Comparison of ENCODE assay signal across 8 cellular contexts in the genomic region with DNA sequence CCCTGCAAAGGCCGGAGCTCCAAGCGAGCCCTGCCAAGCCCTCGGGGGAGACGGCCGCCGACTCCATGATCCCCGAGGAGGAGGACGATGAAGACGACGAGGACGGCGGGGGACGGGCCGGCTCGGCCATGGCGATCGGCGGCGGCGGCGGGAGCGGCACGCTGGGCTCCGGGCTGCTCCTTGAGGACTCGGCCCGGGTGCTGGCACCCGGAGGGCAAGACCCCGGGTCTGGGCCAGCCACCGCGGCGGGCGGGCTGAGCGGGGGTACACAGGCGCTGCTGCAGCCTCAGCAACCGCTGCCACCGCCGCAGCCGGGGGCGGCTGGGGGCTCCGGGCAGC. TPM values are rescaled to one million over a fixed set of nuclear protein-coding genes. Genes with fewer than 3 reads are reported as not detected.
A peak's percentile ranks its signal among the peaks of the same experiment; 100 is the strongest.
DNase-seq lines count a peak whose midpoint lies in the region; ATAC-seq and TF ChIP-seq lines count a peak whose summit lies in the region.
"Not testable (repeated sequence)": the region's sequence is repeated elsewhere in the genome, so short reads cannot be mapped to it uniquely, and the experiment has no call there.

No MANE protein-coding gene starts in this region.

- not testable (repeated sequence) for DNase-seq in BJ (ENCODE audit: low read depth); IMR-90; heart left ventricle; mesenchymal stem cell; prostate gland (ENCODE audit: low spot score); thyroid gland
- peak; percentile 25 for DNase-seq in activated B cell treated with CpG ODN at 0.5 μM for 24 hours
- peak in 1 of 10 donors; percentile 46 for DNase-seq in dorsolateral prefrontal cortex

- H2BK15ac ChIP-seq in IMR-90 (ENCODE audit: low read depth, low read length); mesenchymal stem cell (ENCODE audit: low read depth, poor library complexity, severe bottlenecking): not testable (repeated sequence)

- not testable (repeated sequence) for H3K27me3 ChIP-seq in BJ (ENCODE audit: control insufficient read depth, insufficient read depth, low read length); IMR-90 (ENCODE audit: control insufficient read depth, insufficient read depth, low read length); dorsolateral prefrontal cortex; heart left ventricle; mesenchymal stem cell (ENCODE audit: control insufficient read depth in 1 of 2, insufficient read depth in 1 of 2, low read length in 2 of 2); prostate gland (replicated peaks; ENCODE audit: insufficient read depth); thyroid gland

- H2BK120ac ChIP-seq in IMR-90 (ENCODE audit: low read depth, low read length) = not testable (repeated sequence)
- H2BK120ac ChIP-seq in mesenchymal stem cell (ENCODE audit: low read depth, low read length) = peak overlapping the region; percentile 13

- H3K4me1 Mint-ChIP-seq in activated B cell treated with CpG ODN at 0.5 μM for 24 hours = peaks cover 50% of the 10 kb centered on the region

- H2AFZ ChIP-seq in IMR-90 (replicated peaks; ENCODE audit: low read length, poor library complexity); mesenchymal stem cell (ENCODE audit: low read depth, low read length): not testable (repeated sequence)

- not testable (repeated sequence) for H4K91ac ChIP-seq in IMR-90 (ENCODE audit: insufficient read depth, low read depth, low read length); mesenchymal stem cell (ENCODE audit: low read length)

- TF ChIP-seq CTCF in BJ (IDR thresholded peaks at IDR 0.05; ENCODE audit: insufficient read depth, low read depth, low read length); IMR-90 (conservative IDR thresholded peaks at IDR 0.05; ENCODE audit: low read depth, low read length); activated B cell treated with CpG ODN at 0.5 μM for 24 hours (IDR thresholded peaks at IDR 0.05); dorsolateral prefrontal cortex (IDR thresholded peaks at IDR 0.05 in 54 of 56, conservative IDR thresholded peaks at IDR 0.05 in 2 of 56; ENCODE audit: low read depth in 1 of 56, partially characterized antibody in 56 of 56); heart left ventricle (IDR thresholded peaks at IDR 0.05); prostate gland (IDR thresholded peaks at IDR 0.05); thyroid gland (IDR thresholded peaks at IDR 0.05): not testable (repeated sequence)

- not testable (repeated sequence) for H3K9me1 ChIP-seq in IMR-90 (ENCODE audit: insufficient read depth, low read length)

- H3K27ac Mint-ChIP-seq in activated B cell treated with CpG ODN at 0.5 μM for 24 hours = not testable (repeated sequence)

- POLR2A ChIA-PET in BJ (lab: Charles Lee); IMR-90 (lab: Charles Lee; ENCODE audit: unreplicated experiment): not testable (repeated sequence)
- POLR2A ChIA-PET in activated B cell treated with CpG ODN at 0.5 μM for 24 hours (lab: Charles Lee) = interaction anchor here (1.1 kb wide), 1 partner anchor 533 kb away, joined by 3 read pairs; a partner anchor contains a TSS

- peaks cover 0 to 34% of the 10 kb centered on the region in 2 experiments; a peak in 2 of 4 replicates for H3K79me1 ChIP-seq in IMR-90 (ENCODE audit: low read depth in 1 of 2, low read length in 2 of 2)
- H3K79me1 ChIP-seq in mesenchymal stem cell (replicated peaks; ENCODE audit: low read length, poor library complexity, severe bottlenecking) = not testable (repeated sequence)

- H3K4ac ChIP-seq in IMR-90 (ENCODE audit: low read depth, low read length); mesenchymal stem cell (ENCODE audit: low read depth in 1 of 2, low read length in 2 of 2): not testable (repeated sequence)

- H2BK5ac ChIP-seq in IMR-90 (ENCODE audit: low read depth, low read length, poor library complexity, severe bottlenecking) = peak overlapping the region; percentile 17
- not testable (repeated sequence) for H2BK5ac ChIP-seq in mesenchymal stem cell (ENCODE audit: low read depth, low read length, poor library complexity, severe bottlenecking)

- in situ Hi-C loops in IMR-90 (cut with MboI; ENCODE audit: low sequenced_read_pairs) = not testable (repeated sequence)

- H3K27me3 Mint-ChIP-seq in activated B cell treated with CpG ODN at 0.5 μM for 24 hours = not testable (repeated sequence)

- not testable (repeated sequence) for H3K4me3 Mint-ChIP-seq in activated B cell treated with CpG ODN at 0.5 μM for 24 hours

- not testable (repeated sequence) for H3K9me3 Mint-ChIP-seq in activated B cell treated with CpG ODN at 0.5 μM for 24 hours

- not testable (repeated sequence) for H4K5ac ChIP-seq in IMR-90 (ENCODE audit: low read depth, low read length)

- not testable (repeated sequence) for H2BK12ac ChIP-seq in mesenchymal stem cell (ENCODE audit: low read length in 2 of 2)

- BruUV-seq in IMR-90 (replicated peaks; lab: Mats Ljungman, UMichigan) = not testable (repeated sequence)

- not testable (repeated sequence) for H4K8ac ChIP-seq in IMR-90 (ENCODE audit: low read depth in 2 of 2, low read length in 2 of 2); mesenchymal stem cell (ENCODE audit: low read length)

- H4K20me1 ChIP-seq in IMR-90 (ENCODE audit: insufficient read depth, low read length) = peaks cover 33% of the 10 kb centered on the region

- not testable (repeated sequence) for ATAC-seq in IMR-90 (ENCODE audit: low read depth); activated B cell treated with CpG ODN at 0.5 μM for 24 hours (ENCODE audit: low read depth); heart left ventricle

- H2AK9ac ChIP-seq in IMR-90 (replicated peaks; ENCODE audit: low read depth, low read length, poor library complexity) = not testable (repeated sequence)

- TF ChIP-seq POLR2A in IMR-90 (IDR thresholded peaks at IDR 0.05; ENCODE audit: low read depth, low read length); heart left ventricle (IDR thresholded peaks at IDR 0.05); prostate gland (IDR thresholded peaks at IDR 0.05); thyroid gland (IDR thresholded peaks at IDR 0.05): not testable (repeated sequence)

- H3K4me2 ChIP-seq in IMR-90 (ENCODE audit: low read depth, low read length); mesenchymal stem cell (ENCODE audit: low read length, poor library complexity, severe bottlenecking): not testable (repeated sequence)

- H3K36me3 ChIP-seq in BJ (ENCODE audit: control insufficient read depth, insufficient read depth, low read length); IMR-90 (ENCODE audit: control insufficient read depth, insufficient read depth, low read length); heart left ventricle; mesenchymal stem cell (ENCODE audit: control insufficient read depth in 1 of 2, insufficient read depth in 2 of 2, low read depth in 1 of 2, low read length in 2 of 2); prostate gland; thyroid gland: not testable (repeated sequence)

- not testable (repeated sequence) for TF ChIP-seq RAD21 in IMR-90 (IDR thresholded peaks at IDR 0.05; ENCODE audit: low read length)

- not testable (repeated sequence) for H3K14ac ChIP-seq in IMR-90 (replicated peaks; ENCODE audit: low read depth, low read length); mesenchymal stem cell (ENCODE audit: low read length in 2 of 2)

- H3K56ac ChIP-seq in IMR-90 (ENCODE audit: extremely low read depth, insufficient read depth, low read length) = not testable (repeated sequence)

- H3K18ac ChIP-seq in IMR-90 (ENCODE audit: low read depth, low read length) = not testable (repeated sequence)
- H3K18ac ChIP-seq in mesenchymal stem cell (ENCODE audit: low read depth in 1 of 2, low read length in 2 of 2) = peak overlapping the region in 1 of 2 experiments; percentile 53

- not testable (repeated sequence) for H3K9ac ChIP-seq in IMR-90 (ENCODE audit: low read depth, low read length)
- peak overlapping the region; percentile 97 for H3K9ac ChIP-seq in mesenchymal stem cell (ENCODE audit: low read length)

- H3K23ac ChIP-seq in IMR-90 (ENCODE audit: low read depth, low read length); mesenchymal stem cell (ENCODE audit: low read length in 2 of 2): not testable (repeated sequence)

- H3K4me3 ChIP-seq in BJ (ENCODE audit: low read depth, low read length) (peak overlapping the region; percentile 89), IMR-90 (ENCODE audit: insufficient read depth, low read depth, low read length) (peak overlapping the region; percentile 78), dorsolateral prefrontal cortex (peak overlapping the region; percentile 78 to 99 (median 95)), heart left ventricle (peak overlapping the region; percentile 69 to 99 (median 96)), mesenchymal stem cell (ENCODE audit: insufficient read depth in 1 of 2, low read depth in 1 of 2, low read length in 2 of 2) (peak overlapping the region; percentile 96 to 98), prostate gland (peak overlapping the region; percentile 97 to 98), thyroid gland (replicated peaks in 1 of 3) (peak overlapping the region; percentile 9 to 96 (median 77))

- not testable (repeated sequence) for H3K36me3 Mint-ChIP-seq in activated B cell treated with CpG ODN at 0.5 μM for 24 hours (ENCODE audit: low read depth)

- CTCF ChIA-PET in BJ (lab: Yijun Ruan, JAX) = interaction anchor here (0.6 to 1.6 kb wide), 4 partner anchors 19 to 333 kb away, joined by 3 read pairs; no protein-coding TSS in a partner anchor
- CTCF ChIA-PET in IMR-90 (lab: Yijun Ruan, JAX) = interaction anchor here (1.6 kb wide), 1 partner anchor 332 kb away, joined by 3 read pairs; no protein-coding TSS in a partner anchor
- CTCF ChIA-PET in activated B cell treated with CpG ODN at 0.5 μM for 24 hours (lab: Charles Lee) = interaction anchor here (1.8 kb wide), 1 partner anchor 512 kb away, joined by 6 read pairs; no protein-coding TSS in a partner anchor

- intact Hi-C loops in IMR-90 (cut with micrococcal nuclease) (loop anchor here (5.0 kb wide), 1 partner anchor 111 kb away; no protein-coding TSS in a partner anchor), heart left ventricle (cut with DNase I) (loop anchor here in 8 of 10 donors (2.0 to 10.0 kb wide), 6 partner anchors 46 to 276 kb away; no protein-coding TSS in a partner anchor), prostate gland (cut with DNase I) (loop anchor here (2.0 kb wide), 1 partner anchor 28 kb away; no protein-coding TSS in a partner anchor), thyroid gland (cut with DNase I) (loop anchor here (5.0 to 10.0 kb wide), 2 partner anchors 104 to 221 kb away; no protein-coding TSS in a partner anchor)
- intact Hi-C loops in activated B cell treated with CpG ODN at 0.5 μM for 24 hours (cut with micrococcal nuclease); dorsolateral prefrontal cortex (cut with DNase I): not testable (repeated sequence)

- WGBS in IMR-90 (ENCODE audit: extremely low coverage in 2 of 2, insufficient read length in 1 of 2), 2 experiments = no CpG with 5 or more reads among the region's 40 CpGs
- WGBS in heart left ventricle, 4 donors = 0 to 5% (median 0%) methylated on average over 12 to 27 of the region's 40 CpGs; no CpG with 5 or more reads in 1 of the 4 donors
- WGBS in mesenchymal stem cell = no CpG with 5 or more reads among the region's 40 CpGs
- WGBS in prostate gland = no CpG with 5 or more reads among the region's 40 CpGs
- WGBS in thyroid gland, 2 donors = 0% methylated on average over 12 of the region's 40 CpGs; no CpG with 5 or more reads in 1 of the 2 donors

- H3K9me3 ChIP-seq in IMR-90 (ENCODE audit: control insufficient read depth, insufficient read depth, low read length); heart left ventricle; mesenchymal stem cell (ENCODE audit: control insufficient read depth, low read length); prostate gland; thyroid gland: not testable (repeated sequence)

- peaks cover 11% of the 10 kb centered on the region for H3K4me1 ChIP-seq in IMR-90 (ENCODE audit: control insufficient read depth, insufficient read depth, low read length)
- peaks cover 5 to 55% (median 45%) of the 10 kb centered on the region in 12 donors for H3K4me1 ChIP-seq in heart left ventricle
- H3K4me1 ChIP-seq in mesenchymal stem cell (ENCODE audit: control insufficient read depth, insufficient read depth, low read depth, low read length); prostate gland (replicated peaks): not testable (repeated sequence)
- H3K4me1 ChIP-seq in thyroid gland = peaks cover 39 to 48% of the 10 kb centered on the region in 2 donors

- not testable (repeated sequence) for H2BK20ac ChIP-seq in IMR-90 (ENCODE audit: low read depth, low read length)

- H3K27ac ChIP-seq in IMR-90 (ENCODE audit: insufficient read depth, low read length) (peak overlapping the region; percentile 92), dorsolateral prefrontal cortex (peak overlapping the region in 56 of 59 donors; percentile 49 to 100 (median 99)), heart left ventricle (peak overlapping the region; percentile 94 to 100 (median 99)), prostate gland (peak overlapping the region; percentile 99 to 100), thyroid gland (peak overlapping the region; percentile 99 to 100 (median 99))
- not testable (repeated sequence) for H3K27ac ChIP-seq in mesenchymal stem cell (ENCODE audit: low read length, poor library complexity, severe bottlenecking)

- dilution Hi-C loops in IMR-90 (cut with HindIII; ENCODE audit: low sequenced_read_pairs, unreplicated experiment) = not testable (repeated sequence)

- H2AK5ac ChIP-seq in IMR-90 (ENCODE audit: low read depth, low read length); mesenchymal stem cell (ENCODE audit: low read length, severe bottlenecking): not testable (repeated sequence)

RNA-seq across cellular contexts. Expression of a gene that starts 0.6 kb away (rescaled TPM):
- polyA plus RNA-seq in BJ (2011; rRNA removed) (20.3 and 25.4 TPM in 2 replicates), IMR-90 (2012; rRNA removed) (17.5 and 19.1 TPM in 2 replicates), heart left ventricle (10 to 100 TPM; 11.6 to 39.1 TPM)
- 71.0 and 111 TPM in 2 replicates for polyA minus RNA-seq in BJ (2011; rRNA and poly(A)+ RNA removed)
- total RNA-seq in IMR-90 (2012; rRNA removed) (35.3 and 38.7 TPM in 2 replicates), activated B cell treated with CpG ODN at 0.5 μM for 24 hours (8.9 and 9.4 TPM in 2 replicates), dorsolateral prefrontal cortex (100 to 1,000 TPM in 4 of 120 experiments, 10 to 100 TPM in 116; 60.9 to 108 (median 81.7) TPM), heart left ventricle (10 to 100 TPM; 26.8 to 87.9 (median 38.7) TPM), prostate gland (100 to 1,000 TPM; 108 to 144 TPM), thyroid gland (100 to 1,000 TPM in 1 of 4 donors, 10 to 100 TPM in 3; 61.8 to 103 (median 76.8) TPM)
- 12.9 and 22.4 TPM in 2 replicates for polyA plus RNA-seq in IMR-90 (2012; cell fraction: cytosol; rRNA removed)
- 13.2 and 15.6 TPM in 2 replicates for polyA plus RNA-seq in IMR-90 (2012; cell fraction: nucleus; rRNA removed; ENCODE audit: low replicate concordance)
- polyA plus RNA-seq in mesenchymal stem cell (2013, experiment 1 of 2) = 19.2 TPM
- polyA plus RNA-seq in mesenchymal stem cell (2013, experiment 2 of 2) = 18.8 TPM
